Comparison of ENCODE assay signal across 30 cellular contexts in the genomic region with DNA sequence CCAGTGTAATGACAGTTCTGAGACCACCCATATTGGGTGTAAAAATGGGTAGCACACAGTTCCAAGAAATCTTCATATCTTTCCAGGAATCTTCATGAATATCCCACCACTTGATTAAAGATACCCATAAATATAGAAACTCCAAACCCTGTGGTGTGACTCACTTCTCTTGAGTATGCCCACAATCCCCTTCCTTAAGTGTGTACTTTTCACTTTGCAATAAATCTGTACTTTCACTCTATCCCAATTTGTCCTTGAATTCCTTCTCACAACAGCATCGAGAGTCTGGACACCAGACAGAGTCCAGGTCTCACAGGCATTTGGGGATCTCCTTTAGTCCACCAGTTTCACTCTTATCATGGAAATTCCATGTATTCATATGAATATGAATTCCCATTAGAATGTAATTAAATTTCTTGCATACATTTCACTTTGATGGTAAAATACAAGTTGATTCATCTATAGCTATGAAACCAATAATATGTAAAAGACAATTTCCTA.
"Had no signal": no experiment of that assay in that cellular context is flagged by ENCODE, and none has a peak within 500 bp of the region (broad histone marks: within the 10 kb centered on the region; RNA-seq: fewer than 3 reads in every experiment).

No MANE protein-coding gene starts in this region.

- FAIRE-seq: islet of Langerhans, kidney, pancreas had no signal

- DNase-seq: hypothalamus; immature natural killer cell; kidney; left colon; left ventricle myocardium inferior; midbrain; mucosa of descending colon; naive thymus-derived CD4-positive, alpha-beta T cell; nucleus accumbens; pancreas; posterior cingulate gyrus; retina; right cardiac atrium; sigmoid colon; stimulated activated CD4-positive, alpha-beta T cell treated with anti-CD3 and anti-CD28 coated beads, Interleukin-1b, Interleukin-23, amount 100 ng/mL, for 48 hours; stimulated activated CD4-positive, alpha-beta T cell treated with anti-CD3 and anti-CD28 coated beads, Interleukin-2, amount 100 ng/mL, for 48 hours; stimulated activated CD4-positive, alpha-beta T cell treated with anti-CD3 and anti-CD28 coated beads, Interleukin-4, amount 100 ng/mL, for 4 hours; stimulated activated CD8-positive, alpha-beta memory T cell treated with anti-CD3 and anti-CD28 coated beads, Interleukin-4, amount 100 ng/mL, for 48 hours; stimulated activated naive CD4-positive, alpha-beta T cell treated with Interleukin-2 at 50 U/mL for 16 hours; stimulated activated naive CD8-positive, alpha-beta T cell treated with anti-CD3 and anti-CD28 coated beads, Interleukin-15, amount 100 ng/mL, for 72 hours; substantia nigra; upper lobe of left lung had no signal

- H3K9me3 Mint-ChIP-seq: stimulated activated naive CD8-positive, alpha-beta T cell treated with anti-CD3 and anti-CD28 coated beads, Interleukin-15, amount 100 ng/mL, for 72 hours had no signal

- H3K27me3 Mint-ChIP-seq: natural killer cell treated with Interleukin-12 subunit alpha and Interleukin-12 subunit beta and Interleukin-15 and Interleukin-18, amount 100 ng/mL, for 72 hours; stimulated activated naive CD8-positive, alpha-beta T cell treated with anti-CD3 and anti-CD28 coated beads, Interleukin-15, amount 100 ng/mL, for 72 hours had no signal

- H3K4me3 ChIP-seq: left ventricle myocardium inferior, lung, mucosa of descending colon, pancreas, prostate gland, sigmoid colon, smooth muscle cell, tibial nerve, upper lobe of left lung, vagina had no signal

- H3K36me3 Mint-ChIP-seq: immature natural killer cell; naive thymus-derived CD4-positive, alpha-beta T cell; natural killer cell treated with Interleukin-12 subunit alpha and Interleukin-12 subunit beta and Interleukin-15 and Interleukin-18, amount 100 ng/mL, for 72 hours; stimulated activated memory B cell treated with anti-CD40 and anti-IgM and Interleukin-4, amounts not matched to agents 10 μg/mL and 1 μg/mL and 100 μg/mL, for 72 hours had no signal

- H3K27ac ChIP-seq: left ventricle myocardium inferior, pancreas, prostate gland, sigmoid colon, tibial nerve, upper lobe of left lung, vagina had no signal

- H3K9me3 ChIP-seq: left ventricle myocardium inferior, mucosa of descending colon, pancreas, prostate gland, sigmoid colon, tibial nerve, upper lobe of left lung had no signal

- H3K4me1 ChIP-seq: left ventricle myocardium inferior, pancreas, prostate gland, sigmoid colon, tibial nerve, upper lobe of left lung, vagina had no signal

- H3K4me2 ChIP-seq: smooth muscle cell had no signal

- H3K4me3 Mint-ChIP-seq: immature natural killer cell; naive thymus-derived CD4-positive, alpha-beta T cell; natural killer cell treated with Interleukin-12 subunit alpha and Interleukin-12 subunit beta and Interleukin-15 and Interleukin-18, amount 100 ng/mL, for 72 hours; stimulated activated memory B cell treated with anti-CD40 and anti-IgM and Interleukin-4, amounts not matched to agents 10 μg/mL and 1 μg/mL and 100 μg/mL, for 72 hours; stimulated activated naive CD8-positive, alpha-beta T cell treated with anti-CD3 and anti-CD28 coated beads, Interleukin-15, amount 100 ng/mL, for 72 hours had no signal

- H3K27me3 ChIP-seq: pancreas, sigmoid colon, tibial nerve, upper lobe of left lung, vagina had no signal

- H3K4me1 Mint-ChIP-seq: immature natural killer cell; naive thymus-derived CD4-positive, alpha-beta T cell; stimulated activated memory B cell treated with anti-CD40 and anti-IgM and Interleukin-4, amounts not matched to agents 10 μg/mL and 1 μg/mL and 100 μg/mL, for 72 hours; stimulated activated naive CD8-positive, alpha-beta T cell treated with anti-CD3 and anti-CD28 coated beads, Interleukin-15, amount 100 ng/mL, for 72 hours had no signal

- H3K27ac Mint-ChIP-seq: immature natural killer cell; naive thymus-derived CD4-positive, alpha-beta T cell; natural killer cell treated with Interleukin-12 subunit alpha and Interleukin-12 subunit beta and Interleukin-15 and Interleukin-18, amount 100 ng/mL, for 72 hours; stimulated activated memory B cell treated with anti-CD40 and anti-IgM and Interleukin-4, amounts not matched to agents 10 μg/mL and 1 μg/mL and 100 μg/mL, for 72 hours; stimulated activated naive CD8-positive, alpha-beta T cell treated with anti-CD3 and anti-CD28 coated beads, Interleukin-15, amount 100 ng/mL, for 72 hours had no signal

- H3K36me3 ChIP-seq: left ventricle myocardium inferior, pancreas, prostate gland, sigmoid colon, tibial nerve, upper lobe of left lung, vagina had no signal

- ATAC-seq: left colon; mucosa of descending colon; naive thymus-derived CD4-positive, alpha-beta T cell; natural killer cell treated with Interleukin-12 subunit alpha and Interleukin-12 subunit beta and Interleukin-15 and Interleukin-18, amount 100 ng/mL, for 72 hours; pancreas; right cardiac atrium; stimulated activated memory B cell treated with anti-CD40 and anti-IgM and Interleukin-4, amounts not matched to agents 10 μg/mL and 1 μg/mL and 100 μg/mL, for 72 hours; stimulated activated naive CD8-positive, alpha-beta T cell treated with anti-CD3 and anti-CD28 coated beads, Interleukin-15, amount 100 ng/mL, for 72 hours had no signal
